8 cellular contexts compared by ENCODE assay signal in genomic region chr11:8593455-8593854, GRCh38. TPM values are rescaled to one million over a fixed set of nuclear protein-coding genes. Genes with fewer than 3 reads are reported as not detected.
DNase-seq lines count a peak whose midpoint lies in the region; ATAC-seq and TF ChIP-seq lines count a peak whose summit lies in the region.

No MANE protein-coding gene starts in this region.

- H3K9me3 ChIP-seq in BLaER1 treated with 17β-estradiol and CSF1 and Interleukin-3, amounts not matched to agents 10 nM and 100 nM (replicated peaks in 1 of 11) = peaks cover 0 to 27% (median 14%) of the 10 kb centered on the region in 11 experiments; a peak in 13 of 22 replicates
- H3K9me3 ChIP-seq in NT2/D1 (ENCODE audit: insufficient read depth, low read length) = no peaks in the 10 kb centered on the region
- H3K9me3 ChIP-seq in skeletal muscle tissue (ENCODE audit: control insufficient read depth in 3 of 3, low read length in 3 of 3) = no peaks in the 10 kb centered on the region
- no peaks in the 10 kb centered on the region for H3K9me3 ChIP-seq in A673 (ENCODE audit: low read depth, low read length, poor library complexity, severe bottlenecking)

- peaks cover 0 to 14% (median 7%) of the 10 kb centered on the region in 10 experiments; a peak in 13 of 20 replicates for H3K4me1 ChIP-seq in BLaER1 treated with 17β-estradiol and CSF1 and Interleukin-3, amounts not matched to agents 10 nM and 100 nM
- H3K4me1 ChIP-seq in NT2/D1 (ENCODE audit: insufficient read depth, insufficient read length) = no peaks in the 10 kb centered on the region
- H3K4me1 ChIP-seq in skeletal muscle tissue (ENCODE audit: control insufficient read depth in 3 of 3, insufficient read depth in 3 of 3, low read length in 3 of 3) = peaks cover 0 to 6% (median 4%) of the 10 kb centered on the region in 3 donors
- H3K4me1 ChIP-seq in A673 (ENCODE audit: insufficient read depth, low read length, poor library complexity, severe bottlenecking) = no peaks in the 10 kb centered on the region

- no peaks in the 10 kb centered on the region for H3K36me3 Mint-ChIP-seq in glutamatergic neuron (ENCODE audit: unreplicated experiment)

- no peak overlapping the region for H3K9ac ChIP-seq in BLaER1 treated with 17β-estradiol and CSF1 and Interleukin-3, amounts not matched to agents 10 nM and 100 nM
- H3K9ac ChIP-seq in NT2/D1 (ENCODE audit: insufficient read length, low read depth) (peak overlapping the region; percentile 80), skeletal muscle tissue (ENCODE audit: low read depth in 1 of 3, low read length in 3 of 3) (peak overlapping the region in 1 of 3 donors; percentile 81)

- ATAC-seq in GM21526 (IDR thresholded peaks at IDR 0.05; ENCODE audit: low FRiP score, unreplicated experiment) = peak; percentile 11
- no peak for ATAC-seq in GM19463 (IDR thresholded peaks at IDR 0.05; ENCODE audit: unreplicated experiment)

- BruUV-seq in A673 (replicated peaks; lab: Mats Ljungman, UMichigan) = no TSS peak

- peak overlapping the region; percentile 34 for H3K27ac Mint-ChIP-seq in glutamatergic neuron (ENCODE audit: unreplicated experiment)

- H3K4me1 Mint-ChIP-seq in glutamatergic neuron (ENCODE audit: low read depth, unreplicated experiment) = peaks cover 2% of the 10 kb centered on the region

- intact Hi-C loops in A673 (cut with micrococcal nuclease; ENCODE audit: unreplicated experiment) = no loop called here

- H3K27ac ChIP-seq in BLaER1 treated with 17β-estradiol and CSF1 and Interleukin-3, amounts not matched to agents 10 nM and 100 nM = no peak overlapping the region
- H3K27ac ChIP-seq in skeletal muscle tissue (ENCODE audit: low read depth, low read length) (no peak overlapping the region), A673 (ENCODE audit: low read depth, low read length, poor library complexity, severe bottlenecking) (no peak overlapping the region)

- no peak for DNase-seq in NT2/D1 (ENCODE audit: low read depth, low spot score)
- no peak for DNase-seq in glutamatergic neuron
- DNase-seq in A673 (ENCODE audit: low spot score) = no peak
- DNase-seq in SKM-1 (lab: John Stamatoyannopoulos, UW; ENCODE audit: unreplicated experiment) = no peak

- H3K36me3 ChIP-seq in BLaER1 treated with 17β-estradiol and CSF1 and Interleukin-3, amounts not matched to agents 10 nM and 100 nM = no peaks in the 10 kb centered on the region
- H3K36me3 ChIP-seq in NT2/D1 (ENCODE audit: insufficient read depth, insufficient read length, low read length) (no peaks in the 10 kb centered on the region), skeletal muscle tissue (ENCODE audit: control insufficient read depth in 3 of 3, insufficient read depth in 3 of 3, low read length in 3 of 3) (no peaks in the 10 kb centered on the region), A673 (ENCODE audit: insufficient read depth, low read length, poor library complexity, severe bottlenecking) (no peaks in the 10 kb centered on the region)

- H3K9me3 Mint-ChIP-seq in glutamatergic neuron (ENCODE audit: unreplicated experiment) = peaks cover 3% of the 10 kb centered on the region

- H3K4me3 ChIP-seq in BLaER1 treated with 17β-estradiol and CSF1 and Interleukin-3, amounts not matched to agents 10 nM and 100 nM = peak overlapping the region; percentile 42 to 67 (median 54); a peak in 19 of 20 replicates
- H3K4me3 ChIP-seq in NT2/D1 (ENCODE audit: insufficient read length, low read depth) (peak overlapping the region; percentile 73), skeletal muscle tissue (ENCODE audit: low read length in 3 of 3) (peak overlapping the region; percentile 65 to 81 (median 70)), A673 (ENCODE audit: low read depth, low read length, poor library complexity, severe bottlenecking) (no peak overlapping the region)

- H3K27me3 ChIP-seq in BLaER1 treated with 17β-estradiol and CSF1 and Interleukin-3, amounts not matched to agents 10 nM and 100 nM = peaks cover 42 to 50% (median 48%) of the 10 kb centered on the region in 11 experiments
- H3K27me3 ChIP-seq in NT2/D1 (ENCODE audit: insufficient read depth, insufficient read length) (no peaks in the 10 kb centered on the region), skeletal muscle tissue (ENCODE audit: control insufficient read depth in 3 of 3, insufficient read depth in 3 of 3, low read length in 3 of 3) (peaks cover 3 to 11% (median 8%) of the 10 kb centered on the region in 3 donors), A673 (replicated peaks; ENCODE audit: insufficient read depth, low read depth, low read length, poor library complexity) (peaks cover 93% of the 10 kb centered on the region)

- no peaks in the 10 kb centered on the region for H3K27me3 Mint-ChIP-seq in glutamatergic neuron (ENCODE audit: unreplicated experiment)

- TF ChIP-seq CTCF in glutamatergic neuron (IDR thresholded peaks at IDR 0.05; ENCODE audit: partially characterized antibody, unreplicated experiment) (no peak), A673 (conservative IDR thresholded peaks at IDR 0.05; ENCODE audit: low read depth, low read length) (no peak)

- POLR2A ChIA-PET in A673 (lab: Charles Lee; ENCODE audit: low non-redundant PET) = no interaction called here

- peak overlapping the region; percentile 88 for H3K4me3 Mint-ChIP-seq in glutamatergic neuron (ENCODE audit: unreplicated experiment)

- CTCF ChIA-PET in A673 (lab: Charles Lee) = no interaction called here

- H3K4me2 ChIP-seq in BLaER1 treated with 17β-estradiol and CSF1 and Interleukin-3, amounts not matched to agents 10 nM and 100 nM = peak overlapping the region; percentile 71 to 84 (median 79)

- H4K20me1 ChIP-seq in BLaER1 treated with 17β-estradiol and CSF1 and Interleukin-3, amounts not matched to agents 10 nM and 100 nM = no peaks in the 10 kb centered on the region

RNA-seq across cellular contexts. Expression of gene STK33, which starts 0.6 kb away (rescaled TPM):
- total RNA-seq in glutamatergic neuron (ENCODE audit: unreplicated experiment) = 8.5 TPM
- total RNA-seq in skeletal muscle tissue = 3.1 TPM
- total RNA-seq in A673 (2021) = not detected in 2 replicates
